32 cellular contexts compared by ENCODE assay signal in the genomic region with DNA sequence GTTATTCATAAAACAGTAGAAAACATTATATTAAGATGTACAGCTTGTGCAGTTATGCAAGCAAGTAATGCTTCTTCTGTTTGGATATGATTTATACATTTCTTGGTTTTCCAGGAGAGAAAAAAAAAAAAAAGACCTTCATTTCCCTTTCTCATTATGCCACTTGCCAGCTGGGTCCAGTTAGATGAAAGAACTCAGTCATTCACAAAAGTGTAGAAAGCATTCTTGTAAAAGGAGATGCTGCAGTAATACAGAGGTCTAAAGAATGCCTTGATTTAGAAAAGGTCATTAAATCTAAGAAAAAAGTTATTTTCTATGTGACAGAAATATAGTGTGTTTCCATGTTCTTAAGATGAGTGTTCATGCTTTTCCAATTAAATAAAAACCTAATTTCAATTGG. TPM values are rescaled to one million over a fixed set of nuclear protein-coding genes. Genes with fewer than 3 reads are reported as not detected.
"Had no signal": no experiment of that assay in that cellular context is flagged by ENCODE, and none has a peak within 500 bp of the region (broad histone marks: within the 10 kb centered on the region; RNA-seq: fewer than 3 reads in every experiment).

No MANE protein-coding gene starts in this region.

- H3K4me3 ChIP-seq: lower lobe of right lung, neural progenitor cell, right atrium auricular region, right lobe of liver, smooth muscle cell, tibial nerve, uterus had no signal

- H3K36me3 ChIP-seq: lower lobe of right lung, neural progenitor cell, neutrophil, right atrium auricular region, right lobe of liver, tibial nerve, uterus had no signal

- H3K36me3 Mint-ChIP-seq: mesothelial cell of epicardium; naive B cell; natural killer cell; neural progenitor cell; stimulated activated memory B cell treated with anti-CD40 and anti-IgM and Interleukin-4, amounts not matched to agents 10 μg/mL and 1 μg/mL and 100 μg/mL, for 72 hours; type B pancreatic cell had no signal

- H3K27ac Mint-ChIP-seq: mesothelial cell of epicardium; naive B cell; natural killer cell; nephron progenitor cell; neural progenitor cell; progenitor cell of endocrine pancreas; stimulated activated memory B cell treated with anti-CD40 and anti-IgM and Interleukin-4, amounts not matched to agents 10 μg/mL and 1 μg/mL and 100 μg/mL, for 72 hours; stimulated activated naive CD8-positive, alpha-beta T cell treated with anti-CD3 and anti-CD28 coated beads, Interleukin-15, amount 100 ng/mL, for 72 hours; type B pancreatic cell had no signal

- H3K4me3 Mint-ChIP-seq: mesothelial cell of epicardium; natural killer cell; nephron progenitor cell; neural progenitor cell; stimulated activated memory B cell treated with anti-CD40 and anti-IgM and Interleukin-4, amounts not matched to agents 10 μg/mL and 1 μg/mL and 100 μg/mL, for 72 hours; stimulated activated naive CD8-positive, alpha-beta T cell treated with anti-CD3 and anti-CD28 coated beads, Interleukin-15, amount 100 ng/mL, for 72 hours; type B pancreatic cell had no signal

- H3K27me3 ChIP-seq: neural progenitor cell, neutrophil, right atrium auricular region, right lobe of liver, tibial nerve, uterus had no signal

- H3K4me1 ChIP-seq: lower lobe of right lung, parathyroid adenoma, right lobe of liver had no signal

- H3K4me1 Mint-ChIP-seq: natural killer cell, neural progenitor cell had no signal

- DNase-seq: hypothalamus; islet precursor cell; kidney glomerular epithelial cell; left cardiac atrium; left ventricle myocardium superior; lower lobe of right lung; mammary epithelial cell; mesendoderm; naive B cell; natural killer cell; nephron progenitor cell; occipital lobe; right lobe of liver; stimulated activated CD4-positive, alpha-beta T cell treated with anti-CD3 and anti-CD28 coated beads, Interleukin-1b, Interleukin-23, amount 100 ng/mL, for 48 hours; stimulated activated CD4-positive, alpha-beta T cell treated with anti-CD3 and anti-CD28 coated beads, Interleukin-2, amount 100 ng/mL, for 48 hours; stimulated activated CD4-positive, alpha-beta T cell treated with anti-CD3 and anti-CD28 coated beads, Interleukin-4, amount 100 ng/mL, for 4 hours; stimulated activated CD8-positive, alpha-beta memory T cell treated with anti-CD3 and anti-CD28 coated beads, Interleukin-4, amount 100 ng/mL, for 48 hours; stimulated activated naive CD4-positive, alpha-beta T cell treated with Interleukin-2 at 50 U/mL for 16 hours; stimulated activated naive CD8-positive, alpha-beta T cell treated with anti-CD3 and anti-CD28 coated beads, Interleukin-15, amount 100 ng/mL, for 72 hours; substantia nigra; uterus had no signal

- H3K9me3 ChIP-seq: lower lobe of right lung, neutrophil, right atrium auricular region, right lobe of liver, tibial nerve, uterus had no signal

- H3K27me3 Mint-ChIP-seq: naive B cell; progenitor cell of endocrine pancreas; stimulated activated memory B cell treated with anti-CD40 and anti-IgM and Interleukin-4, amounts not matched to agents 10 μg/mL and 1 μg/mL and 100 μg/mL, for 72 hours; stimulated activated naive CD8-positive, alpha-beta T cell treated with anti-CD3 and anti-CD28 coated beads, Interleukin-15, amount 100 ng/mL, for 72 hours; type B pancreatic cell had no signal

- H3K4me2 ChIP-seq: neural progenitor cell, smooth muscle cell had no signal

- H3K9me3 Mint-ChIP-seq: mesothelial cell of epicardium; naive B cell; natural killer cell; nephron progenitor cell; neural progenitor cell; stimulated activated memory B cell treated with anti-CD40 and anti-IgM and Interleukin-4, amounts not matched to agents 10 μg/mL and 1 μg/mL and 100 μg/mL, for 72 hours; stimulated activated naive CD8-positive, alpha-beta T cell treated with anti-CD3 and anti-CD28 coated beads, Interleukin-15, amount 100 ng/mL, for 72 hours; type B pancreatic cell had no signal

- ATAC-seq: left cardiac atrium; left lobe of liver; left ventricle myocardium superior; lower lobe of right lung; natural killer cell; right lobe of liver; stimulated activated memory B cell treated with anti-CD40 and anti-IgM and Interleukin-4, amounts not matched to agents 10 μg/mL and 1 μg/mL and 100 μg/mL, for 72 hours; stimulated activated naive CD8-positive, alpha-beta T cell treated with anti-CD3 and anti-CD28 coated beads, Interleukin-15, amount 100 ng/mL, for 72 hours had no signal

- H3K27ac ChIP-seq: lower lobe of right lung, neural progenitor cell, neutrophil, parathyroid adenoma, right atrium auricular region, right lobe of liver, tibial nerve had no signal

RNA-seq across cellular contexts. Expression of a gene that starts 7.4 kb away (rescaled TPM):
- polyA plus RNA-seq: mammary epithelial cell had no signal
